ENCODE assay signal across 14 cellular contexts in the genomic region with DNA sequence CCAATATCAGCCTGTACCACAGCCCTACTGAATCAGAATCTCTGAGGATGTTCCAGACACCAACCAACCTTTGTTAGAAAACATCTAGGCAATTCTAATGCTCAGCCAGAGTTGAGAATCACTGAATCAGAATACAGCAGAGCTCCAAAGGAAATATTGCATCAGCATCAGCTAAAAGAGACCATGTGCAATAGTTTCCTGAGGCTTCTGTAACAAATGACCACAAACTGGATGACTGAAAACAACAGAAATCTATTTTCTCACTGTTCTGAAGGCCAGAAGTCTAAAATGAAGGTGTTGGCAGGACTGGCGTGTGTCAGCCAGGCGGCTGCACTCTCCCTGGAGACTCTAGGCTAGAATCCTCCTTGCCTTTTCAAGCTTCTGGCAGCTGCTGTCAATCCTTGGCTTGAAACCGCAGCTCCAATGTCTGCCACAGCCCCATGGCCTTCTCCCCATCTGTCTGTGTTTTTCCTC. TPM values are rescaled to one million over a fixed set of nuclear protein-coding genes. Genes with fewer than 3 reads are reported as not detected.
DNase-seq lines count a peak whose midpoint lies in the region; ATAC-seq and TF ChIP-seq lines count a peak whose summit lies in the region.
"Had no signal": no experiment of that assay in that cellular context is flagged by ENCODE, and none has a peak within 500 bp of the region (broad histone marks: within the 10 kb centered on the region; RNA-seq: fewer than 3 reads in every experiment).

No MANE protein-coding gene starts in this region.

- no peaks in the 10 kb centered on the region for H3K9me2 ChIP-seq in PC-9 (ENCODE audit: insufficient read depth)

- H4K91ac ChIP-seq in IMR-90 (ENCODE audit: insufficient read depth, low read depth, low read length), result no peak overlapping the region

- no peaks in the 10 kb centered on the region for H3K79me2 ChIP-seq in PC-9 (ENCODE audit: low read depth)

- no peak overlapping the region for H4K5ac ChIP-seq in IMR-90 (ENCODE audit: low read depth, low read length)

- H3K23ac ChIP-seq in IMR-90 (ENCODE audit: low read depth, low read length), result no peak overlapping the region

- no peak overlapping the region for H2AK9ac ChIP-seq in IMR-90 (replicated peaks; ENCODE audit: low read depth, low read length, poor library complexity)

- H2AFZ ChIP-seq in IMR-90 (replicated peaks; ENCODE audit: low read length, poor library complexity), result no peak overlapping the region
- H2AFZ ChIP-seq in PC-9, result no peak overlapping the region

- no peak overlapping the region for H2BK20ac ChIP-seq in IMR-90 (ENCODE audit: low read depth, low read length)

- no peak for TF ChIP-seq POLR2A in IMR-90 (IDR thresholded peaks at IDR 0.05; ENCODE audit: low read depth, low read length)

- no peak for TF ChIP-seq RAD21 in IMR-90 (IDR thresholded peaks at IDR 0.05; ENCODE audit: low read length)

- intact Hi-C loops in IMR-90 (cut with micrococcal nuclease) (no loop called here), left ventricle myocardium inferior (cut with micrococcal nuclease) (no loop called here), PC-9 (cut with micrococcal nuclease; ENCODE audit: unreplicated experiment) (no loop called here)
- intact Hi-C loops in activated CD8-positive, alpha-beta T cell treated with anti-CD3 and anti-CD28 coated beads for 36 hours (cut with micrococcal nuclease), result no loop called here

- H3K4me3 Mint-ChIP-seq in activated CD8-positive, alpha-beta T cell treated with anti-CD3 and anti-CD28 coated beads for 36 hours, result no peak overlapping the region
- H3K4me3 Mint-ChIP-seq: CD8-positive, alpha-beta memory T cell; naive thymus-derived CD8-positive, alpha-beta T cell had no signal

- no peak overlapping the region for H3K56ac ChIP-seq in IMR-90 (ENCODE audit: extremely low read depth, insufficient read depth, low read length)

- no peak overlapping the region for H3K4me2 ChIP-seq in IMR-90 (ENCODE audit: low read depth, low read length)
- no peak overlapping the region for H3K4me2 ChIP-seq in PC-9

- CTCF ChIA-PET in IMR-90 (lab: Yijun Ruan, JAX) (no interaction called here), PC-9 (lab: Charles Lee) (no interaction called here)
- CTCF ChIA-PET in activated CD8-positive, alpha-beta T cell treated with anti-CD3 and anti-CD28 coated beads for 36 hours (lab: Charles Lee), result interaction anchor here (1.5 kb wide), 1 partner anchor 45 kb away, joined by 5 read pairs; no protein-coding TSS in a partner anchor

- H4K8ac ChIP-seq in IMR-90 (ENCODE audit: low read depth in 2 of 2, low read length in 2 of 2), result no peak overlapping the region

- H3K27me3 Mint-ChIP-seq in activated CD8-positive, alpha-beta T cell treated with anti-CD3 and anti-CD28 coated beads for 36 hours, result peaks cover 3% of the 10 kb centered on the region

- H2AK5ac ChIP-seq in IMR-90 (ENCODE audit: low read depth, low read length), result no peak overlapping the region

- DNase-seq in AG20443 (ENCODE audit: low spot score), result peak; percentile 63
- DNase-seq in IMR-90, result peak; percentile 20
- peak; percentile 8 for DNase-seq in activated CD8-positive, alpha-beta T cell treated with anti-CD3 and anti-CD28 coated beads for 36 hours
- DNase-seq in left ventricle myocardium inferior, result peak; percentile 41
- DNase-seq in PC-9, result no peak
- DNase-seq: CD8-positive, alpha-beta memory T cell; naive thymus-derived CD8-positive, alpha-beta T cell; NCI-H748 treated with DMSO at 0.1 percent for 48 hours; stimulated activated CD4-positive, alpha-beta T cell treated with anti-CD3 and anti-CD28 coated beads, Interleukin-2, amount 100 ng/mL, for 48 hours; tibial artery had no signal

- H2BK120ac ChIP-seq in IMR-90 (ENCODE audit: low read depth, low read length), result no peak overlapping the region

- in situ Hi-C loops in IMR-90 (cut with MboI; ENCODE audit: low sequenced_read_pairs), result no loop called here

- TF ChIP-seq CTCF in IMR-90 (conservative IDR thresholded peaks at IDR 0.05; ENCODE audit: low read depth, low read length) (no peak), left ventricle myocardium inferior (IDR thresholded peaks at IDR 0.05; ENCODE audit: borderline replicate concordance) (no peak), PC-9 (conservative IDR thresholded peaks at IDR 0.05) (no peak)
- no peak for TF ChIP-seq CTCF in activated CD8-positive, alpha-beta T cell treated with anti-CD3 and anti-CD28 coated beads for 36 hours (IDR thresholded peaks at IDR 0.05)

- H3K79me1 ChIP-seq in IMR-90 (ENCODE audit: low read depth in 1 of 2, low read length in 2 of 2), result no peaks in the 10 kb centered on the region

- H2BK15ac ChIP-seq in IMR-90 (ENCODE audit: low read depth, low read length), result no peak overlapping the region

- no peaks in the 10 kb centered on the region for H3K36me3 Mint-ChIP-seq in activated CD8-positive, alpha-beta T cell treated with anti-CD3 and anti-CD28 coated beads for 36 hours (ENCODE audit: low read depth)
- H3K36me3 Mint-ChIP-seq: CD8-positive, alpha-beta memory T cell; naive thymus-derived CD8-positive, alpha-beta T cell had no signal

- H3F3A ChIP-seq in PC-9 (ENCODE audit: insufficient read depth, low read depth), result no peaks in the 10 kb centered on the region

- H3K4me1 ChIP-seq in IMR-90 (ENCODE audit: control insufficient read depth, insufficient read depth, low read length) (no peaks in the 10 kb centered on the region), left ventricle myocardium inferior (no peaks in the 10 kb centered on the region), PC-9 (replicated peaks; ENCODE audit: insufficient read depth) (no peaks in the 10 kb centered on the region)
- H3K4me1 ChIP-seq: tibial artery had no signal

- POLR2A ChIA-PET in IMR-90 (lab: Charles Lee; ENCODE audit: unreplicated experiment) (no interaction called here), PC-9 (lab: Charles Lee; ENCODE audit: unreplicated experiment) (no interaction called here)
- POLR2A ChIA-PET in activated CD8-positive, alpha-beta T cell treated with anti-CD3 and anti-CD28 coated beads for 36 hours (lab: Charles Lee), result interaction anchor here (0.6 kb wide), 1 partner anchor 373 kb away, joined by 3 read pairs; no protein-coding TSS in a partner anchor

- H4K20me1 ChIP-seq in IMR-90 (ENCODE audit: insufficient read depth, low read length) (no peaks in the 10 kb centered on the region), PC-9 (ENCODE audit: insufficient read depth) (no peaks in the 10 kb centered on the region)

- dilution Hi-C loops in IMR-90 (cut with HindIII; ENCODE audit: low sequenced_read_pairs, unreplicated experiment), result no loop called here

- no peaks in the 10 kb centered on the region for H3K9me3 Mint-ChIP-seq in activated CD8-positive, alpha-beta T cell treated with anti-CD3 and anti-CD28 coated beads for 36 hours
- H3K9me3 Mint-ChIP-seq: CD8-positive, alpha-beta memory T cell; naive thymus-derived CD8-positive, alpha-beta T cell had no signal

- H3K27me3 ChIP-seq in IMR-90 (ENCODE audit: control insufficient read depth, insufficient read depth, low read length) (peaks cover 3% of the 10 kb centered on the region), left ventricle myocardium inferior (ENCODE audit: low read depth) (no peaks in the 10 kb centered on the region), PC-9 (ENCODE audit: insufficient read depth, low read depth) (peaks cover 16% of the 10 kb centered on the region)
- H3K27me3 ChIP-seq: tibial artery had no signal

- H3K9ac ChIP-seq in IMR-90 (ENCODE audit: low read depth, low read length), result no peak overlapping the region

- H3K4ac ChIP-seq in IMR-90 (ENCODE audit: low read depth, low read length), result no peak overlapping the region

- WGBS in IMR-90 (ENCODE audit: extremely low coverage in 2 of 2, insufficient read length in 1 of 2), 2 experiments, result no CpG with 5 or more reads among the region's 3 CpGs

- H3K4me1 Mint-ChIP-seq in activated CD8-positive, alpha-beta T cell treated with anti-CD3 and anti-CD28 coated beads for 36 hours (ENCODE audit: low read depth), result peaks cover 7% of the 10 kb centered on the region
- H3K4me1 Mint-ChIP-seq: CD8-positive, alpha-beta memory T cell; naive thymus-derived CD8-positive, alpha-beta T cell had no signal

- H3K9me3 ChIP-seq in IMR-90 (ENCODE audit: control insufficient read depth, insufficient read depth, low read length) (no peaks in the 10 kb centered on the region), left ventricle myocardium inferior (replicated peaks) (no peaks in the 10 kb centered on the region), PC-9 (ENCODE audit: insufficient read depth, low read depth) (no peaks in the 10 kb centered on the region)
- H3K9me3 ChIP-seq: tibial artery had no signal

- H3K18ac ChIP-seq in IMR-90 (ENCODE audit: low read depth, low read length), result no peak overlapping the region

- BruUV-seq in IMR-90 (replicated peaks; lab: Mats Ljungman, UMichigan), result no TSS peak
- no TSS peak for BruUV-seq in PC-9 (replicated peaks; lab: Mats Ljungman, UMichigan)

- H3K27ac Mint-ChIP-seq in activated CD8-positive, alpha-beta T cell treated with anti-CD3 and anti-CD28 coated beads for 36 hours, result peak overlapping the region; percentile 47
- H3K27ac Mint-ChIP-seq: CD8-positive, alpha-beta memory T cell; naive thymus-derived CD8-positive, alpha-beta T cell had no signal

- H3K4me3 ChIP-seq in IMR-90 (ENCODE audit: insufficient read depth, low read depth, low read length), result no peak overlapping the region
- no peak overlapping the region for H3K4me3 ChIP-seq in left ventricle myocardium inferior
- H3K4me3 ChIP-seq in PC-9, result no peak overlapping the region
- H3K4me3 ChIP-seq: tibial artery had no signal

- H3K27ac ChIP-seq in IMR-90 (ENCODE audit: insufficient read depth, low read length), result no peak overlapping the region
- H3K27ac ChIP-seq in left ventricle myocardium inferior (replicated peaks), result peak overlapping the region; percentile 16
- H3K27ac ChIP-seq in PC-9, result no peak overlapping the region
- H3K27ac ChIP-seq: tibial artery, VCaP had no signal

- H3K36me3 ChIP-seq in IMR-90 (ENCODE audit: control insufficient read depth, insufficient read depth, low read length), result no peaks in the 10 kb centered on the region
- H3K36me3 ChIP-seq in left ventricle myocardium inferior, result no peaks in the 10 kb centered on the region
- H3K36me3 ChIP-seq in PC-9 (ENCODE audit: low read depth), result no peaks in the 10 kb centered on the region
- H3K36me3 ChIP-seq: tibial artery had no signal

- no peak overlapping the region for H3K14ac ChIP-seq in IMR-90 (replicated peaks; ENCODE audit: low read depth, low read length)

- H3K9me1 ChIP-seq in IMR-90 (ENCODE audit: insufficient read depth, low read length), result no peaks in the 10 kb centered on the region

- no peak for ATAC-seq in IMR-90 (ENCODE audit: low read depth)
- ATAC-seq in activated CD8-positive, alpha-beta T cell treated with anti-CD3 and anti-CD28 coated beads for 36 hours, result peak; percentile 83
- ATAC-seq in HG02981 (IDR thresholded peaks at IDR 0.05; ENCODE audit: unreplicated experiment), result no peak
- no peak for ATAC-seq in GM19467 (IDR thresholded peaks at IDR 0.05; ENCODE audit: unreplicated experiment)
- no peak for ATAC-seq in GM18861 (IDR thresholded peaks at IDR 0.05; ENCODE audit: unreplicated experiment)
- ATAC-seq: naive thymus-derived CD8-positive, alpha-beta T cell had no signal

- no peak overlapping the region for H2BK5ac ChIP-seq in IMR-90 (ENCODE audit: low read depth, low read length, poor library complexity, severe bottlenecking)

RNA-seq across cellular contexts. Expression of gene DCT, which starts 1.2 kb away (rescaled TPM):
- total RNA-seq in IMR-90 (2012; rRNA removed) (not detected in 2 replicates), left ventricle myocardium inferior (0.16 TPM), PC-9 (2021) (not detected in 2 replicates)
- not detected in 2 replicates for polyA plus RNA-seq in IMR-90 (2012; rRNA removed)
- polyA plus RNA-seq in IMR-90 (2012; cell fraction: cytosol; rRNA removed), result not detected in 2 replicates
- 0.08 TPM in 1 of 2 replicates, not detected in the other for polyA plus RNA-seq in IMR-90 (2012; cell fraction: nucleus; rRNA removed; ENCODE audit: low replicate concordance)
- total RNA-seq in activated CD8-positive, alpha-beta T cell treated with anti-CD3 and anti-CD28 coated beads for 36 hours, result under 1 TPM in 1 of 2 experiments, not detected in 1; 0.07 TPM
- polyA plus RNA-seq: CD8-positive, alpha-beta memory T cell had no signal

Comparison
In these comparisons a context has a peak if more than half of its experiments do, and no peak if none do; other contexts are left out.
1. DNase-seq: peak in AG20443 (single experiment), IMR-90 (single experiment), activated CD8-positive, alpha-beta T cell treated with anti-CD3 and anti-CD28 coated beads for 36 hours (single experiment) and left ventricle myocardium inferior (single experiment); none in PC-9 (0 of 2).